Comparison of ENCODE assay signal across 19 cellular contexts in genomic region chr18:63646916-63647315, GRCh38. TPM values are rescaled to one million over a fixed set of nuclear protein-coding genes. Genes with fewer than 3 reads are reported as not detected.
DNase-seq lines count a peak whose midpoint lies in the region; ATAC-seq, FAIRE-seq and TF ChIP-seq lines count a peak whose summit lies in the region.
"Had no signal": no experiment of that assay in that cellular context is flagged by ENCODE, and none has a peak within 500 bp of the region (broad histone marks: within the 10 kb centered on the region; RNA-seq: fewer than 3 reads in every experiment).

No MANE protein-coding gene starts in this region.

- no peak overlapping the region for H3K27ac ChIP-seq in GM23248

- H3K4me2 ChIP-seq in GM23248 (ENCODE audit: unreplicated experiment), result no peak overlapping the region
- H3K4me2 ChIP-seq: SK-N-SH had no signal

- DNase-seq in GM23248, result peak; percentile 10
- peak; percentile 37 for DNase-seq in bronchial epithelial cell (ENCODE audit: low read depth)
- peak; percentile 5 for DNase-seq in fibroblast of peridontal ligament (ENCODE audit: extremely low read depth)
- DNase-seq in stromal cell of bone marrow (ENCODE audit: low read depth), result peak; percentile 25
- no peak for DNase-seq in HuH-7 (ENCODE audit: low spot score)
- no peak for DNase-seq in NCI-H82 treated with DMSO at 0.1 percent for 48 hours (lab: John Stamatoyannopoulos, UW; ENCODE audit: unreplicated experiment)
- DNase-seq: C1 segment of cervical spinal cord; CD8-positive, alpha-beta memory T cell; H9; NCI-H1105; NCI-H1694; NCI-H510A; NCI-H748 treated with DMSO at 0.1 percent for 48 hours; SHP77; SK-N-SH had no signal

- H3K79me2 ChIP-seq in GM23248 (ENCODE audit: insufficient read depth), result no peaks in the 10 kb centered on the region

- no peak overlapping the region for H2AFZ ChIP-seq in GM23248

- H3K9me2 ChIP-seq in GM23248 (ENCODE audit: insufficient read depth), result no peaks in the 10 kb centered on the region
- H3K9me2 ChIP-seq: SK-N-SH had no signal

- H3K9ac ChIP-seq in GM23248, result no peak overlapping the region
- H3K9ac ChIP-seq: SK-N-SH had no signal

- no peaks in the 10 kb centered on the region for H3K9me3 ChIP-seq in GM23248 (ENCODE audit: low read depth)
- H3K9me3 ChIP-seq: SK-N-SH had no signal

- H3K36me3 ChIP-seq in GM23248 (ENCODE audit: low read depth), result no peaks in the 10 kb centered on the region
- no peaks in the 10 kb centered on the region for H3K36me3 ChIP-seq in bronchial epithelial cell (ENCODE audit: control insufficient read depth, insufficient read depth, low read length)

- FAIRE-seq in bronchial epithelial cell (lab: Jason Lieb, UNC), result no peak

- no peak overlapping the region for H3K4me3 ChIP-seq in GM23248
- H3K4me3 ChIP-seq in bronchial epithelial cell (ENCODE audit: low read depth, low read length), result no peak overlapping the region

- H3K4me1 ChIP-seq in GM23248 (ENCODE audit: insufficient read depth), result peaks cover 13% of the 10 kb centered on the region

- no peaks in the 10 kb centered on the region for H4K20me1 ChIP-seq in GM23248 (ENCODE audit: insufficient read depth)

- in situ Hi-C loops in GM23248 (cut with MboI), result no loop called here

- no peak for TF ChIP-seq CTCF in bronchial epithelial cell (IDR thresholded peaks at IDR 0.05; ENCODE audit: insufficient read depth, low read length, severe bottlenecking)

- H3F3A ChIP-seq in GM23248 (ENCODE audit: insufficient read depth), result peaks cover 5% of the 10 kb centered on the region

- ATAC-seq in HG03469 (IDR thresholded peaks at IDR 0.05; ENCODE audit: unreplicated experiment), result no peak

- H3K27me3 ChIP-seq in GM23248 (replicated peaks; ENCODE audit: insufficient read depth) (no peaks in the 10 kb centered on the region), bronchial epithelial cell (ENCODE audit: control insufficient read depth, insufficient read depth, low read length) (no peaks in the 10 kb centered on the region)

RNA-seq across cellular contexts. Expression of gene SERPINB4, which starts 2.9 kb away (rescaled TPM):
- not detected in 2 replicates for total RNA-seq in GM23248 (2014; rRNA removed; shearing (Covaris generic))
- polyA plus RNA-seq in GM23248 (2016; fragmentation: Nextera tagmentation; extraction: Ambion mirVana), result not detected in 2 replicates
- total RNA-seq in bronchial epithelial cell, result 0.26 and 15.7 TPM in 2 replicates
- total RNA-seq: CD8-positive, alpha-beta memory T cell; G401; OCI-LY7; RPMI7951 had no signal
- polyA plus RNA-seq: CD8-positive, alpha-beta memory T cell; SK-N-SH had no signal

RNA-seq across cellular contexts. Expression of gene SERPINB3, which starts 14.8 kb away (rescaled TPM):
- not detected in 2 replicates for total RNA-seq in GM23248 (2014; rRNA removed; shearing (Covaris generic))
- 0.24 TPM in 1 of 2 replicates, not detected in the other for polyA plus RNA-seq in GM23248 (2016; fragmentation: Nextera tagmentation; extraction: Ambion mirVana)
- 22.4 and 165 TPM in 2 replicates for total RNA-seq in bronchial epithelial cell
- total RNA-seq: CD8-positive, alpha-beta memory T cell; G401; OCI-LY7; RPMI7951 had no signal
- polyA plus RNA-seq: CD8-positive, alpha-beta memory T cell had no signal

RNA-seq across cellular contexts. Expression of gene SERPINB11, which starts 55.8 kb away (rescaled TPM):
- not detected in 2 replicates for total RNA-seq in GM23248 (2014; rRNA removed; shearing (Covaris generic))
- not detected in 2 replicates for polyA plus RNA-seq in GM23248 (2016; fragmentation: Nextera tagmentation; extraction: Ambion mirVana)
- total RNA-seq in bronchial epithelial cell, result 1.6 and 9.5 TPM in 2 replicates
- total RNA-seq: CD8-positive, alpha-beta memory T cell; G401; H9; OCI-LY7; RPMI7951 had no signal
- polyA plus RNA-seq: CD8-positive, alpha-beta memory T cell; SK-N-SH had no signal

RNA-seq across cellular contexts. Expression of gene SERPINB13, which starts 59.8 kb away (rescaled TPM):
- total RNA-seq in GM23248 (2014; rRNA removed; shearing (Covaris generic)), result not detected in 2 replicates
- polyA plus RNA-seq in GM23248 (2016; fragmentation: Nextera tagmentation; extraction: Ambion mirVana), result not detected in 2 replicates
- 8.2 and 48.0 TPM in 2 replicates for total RNA-seq in bronchial epithelial cell
- total RNA-seq: CD8-positive, alpha-beta memory T cell; G401; H9; OCI-LY7; RPMI7951 had no signal
- polyA plus RNA-seq: CD8-positive, alpha-beta memory T cell; SK-N-SH had no signal

Comparison
In these comparisons a context has a peak if more than half of its experiments do, and no peak if none do; other contexts are left out.
1. DNase-seq: peak in GM23248 (single experiment), bronchial epithelial cell (single experiment), fibroblast of peridontal ligament (single experiment) and stromal cell of bone marrow (single experiment); none in HuH-7 (single experiment) and NCI-H82 treated with DMSO at 0.1 percent for 48 hours (single experiment).
2. RNA of gene SERPINB3, which starts 14.8 kb away (total RNA-seq): 22.4 to 165 TPM in bronchial epithelial cell; not detected in GM23248; every median in the first group is over 10 times any median in the second.